In the genomic region with DNA sequence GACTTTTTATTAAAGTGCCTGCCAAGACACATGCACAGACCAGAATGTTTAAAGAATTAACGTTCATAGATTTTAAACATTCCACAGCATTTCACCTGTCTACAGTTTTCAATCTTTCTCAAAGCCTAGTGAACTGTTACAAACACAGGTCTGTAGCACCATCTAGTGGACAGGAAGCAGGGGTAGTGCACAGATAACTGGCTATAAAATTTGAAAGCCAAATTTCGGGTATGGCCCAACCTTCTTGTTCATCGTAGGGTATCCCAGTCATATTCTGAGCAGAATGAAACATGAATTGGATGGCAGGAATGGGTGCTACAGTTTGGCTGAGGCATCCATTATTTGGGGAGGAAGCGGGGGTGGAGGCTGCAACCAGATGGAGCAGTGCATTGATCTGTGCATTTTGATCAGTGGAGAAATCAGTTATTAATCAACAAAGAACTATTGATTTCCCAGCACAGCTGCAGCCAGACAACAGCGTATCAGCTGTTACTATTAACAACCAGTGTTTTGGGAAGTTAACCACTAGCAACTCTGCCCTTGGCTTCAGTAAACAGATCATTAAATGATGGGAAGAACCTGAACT, we compare ENCODE assay signal across 9 cellular contexts. TPM values are rescaled to one million over a fixed set of nuclear protein-coding genes. Genes with fewer than 3 reads are reported as not detected.
DNase-seq lines count a peak whose midpoint lies in the region; ATAC-seq and TF ChIP-seq lines count a peak whose summit lies in the region.
"Had no signal": no experiment of that assay in that cellular context is flagged by ENCODE, and none has a peak within 500 bp of the region (broad histone marks: within the 10 kb centered on the region; RNA-seq: fewer than 3 reads in every experiment).

No MANE protein-coding gene starts in this region.

- no peaks in the 10 kb centered on the region for H3K36me3 Mint-ChIP-seq in glutamatergic neuron (ENCODE audit: unreplicated experiment)

- peak; percentile 64 for DNase-seq in DMS153 (lab: John Stamatoyannopoulos, UW)
- DNase-seq in NCI-H2081 (lab: John Stamatoyannopoulos, UW): peak; percentile 50 to 65
- DNase-seq in WERI-Rb-1: no peak
- DNase-seq in glutamatergic neuron: peak; percentile 31
- DNase-seq in retinal pigment epithelial cell (ENCODE audit: low read depth): peak; percentile 21
- DNase-seq in activated effector memory CD4-positive, alpha-beta T cell treated with Interleukin-2 at 50 U/mL for 16 hours: no peak

- peak overlapping the region; percentile 78 for H3K27ac Mint-ChIP-seq in glutamatergic neuron (ENCODE audit: unreplicated experiment)
- H3K27ac Mint-ChIP-seq: stimulated activated naive CD8-positive, alpha-beta T cell treated with anti-CD3 and anti-CD28 coated beads, Interleukin-15, Interleukin-2, amounts not matched to agents 100 ng/mL and 50 ng/mL, for 24 hours had no signal

- H3K27me3 ChIP-seq in WERI-Rb-1 (ENCODE audit: insufficient read depth, low read depth, severe bottlenecking): no peaks in the 10 kb centered on the region

- H3K9me3 Mint-ChIP-seq in glutamatergic neuron (ENCODE audit: unreplicated experiment): peaks cover 14% of the 10 kb centered on the region
- H3K9me3 Mint-ChIP-seq: stimulated activated naive CD8-positive, alpha-beta T cell treated with anti-CD3 and anti-CD28 coated beads, Interleukin-15, Interleukin-2, amounts not matched to agents 100 ng/mL and 50 ng/mL, for 24 hours had no signal

- H3K36me3 ChIP-seq in WERI-Rb-1: no peaks in the 10 kb centered on the region

- ATAC-seq in GM18909 (IDR thresholded peaks at IDR 0.05; ENCODE audit: poor library complexity, unreplicated experiment) (peak; percentile 82), HG03060 (IDR thresholded peaks at IDR 0.05; ENCODE audit: low read depth, unreplicated experiment) (peak; percentile 55)

- peaks cover 13% of the 10 kb centered on the region for H3K27me3 Mint-ChIP-seq in glutamatergic neuron (ENCODE audit: unreplicated experiment)

- H3K4me3 ChIP-seq in WERI-Rb-1 (ENCODE audit: low read depth, low read length): no peak overlapping the region
- H3K4me3 ChIP-seq in retinal pigment epithelial cell (ENCODE audit: low read length): no peak overlapping the region

- H3K4me3 Mint-ChIP-seq in glutamatergic neuron (ENCODE audit: unreplicated experiment): peak overlapping the region; percentile 77
- H3K4me3 Mint-ChIP-seq: stimulated activated naive CD8-positive, alpha-beta T cell treated with anti-CD3 and anti-CD28 coated beads, Interleukin-15, Interleukin-2, amounts not matched to agents 100 ng/mL and 50 ng/mL, for 24 hours had no signal

- TF ChIP-seq CTCF in WERI-Rb-1 (IDR thresholded peaks at IDR 0.05; ENCODE audit: low read depth, low read length) (peak; percentile 60), glutamatergic neuron (IDR thresholded peaks at IDR 0.05; ENCODE audit: partially characterized antibody, unreplicated experiment) (peak; percentile 82), retinal pigment epithelial cell (conservative IDR thresholded peaks at IDR 0.05; ENCODE audit: low read depth, low read length) (peak; percentile 89)

- H3K9me3 ChIP-seq in WERI-Rb-1 (ENCODE audit: severe bottlenecking): no peaks in the 10 kb centered on the region

- H3K4me1 Mint-ChIP-seq in glutamatergic neuron (ENCODE audit: low read depth, unreplicated experiment): peaks cover 36% of the 10 kb centered on the region

- no peak overlapping the region for H3K27ac ChIP-seq in WERI-Rb-1

RNA-seq across cellular contexts. Expression of gene B3GAT2, which starts 56.1 kb away (rescaled TPM):
- total RNA-seq in glutamatergic neuron (ENCODE audit: unreplicated experiment): 8.1 TPM

Comparison
In these comparisons a context has a peak if more than half of its experiments do, and no peak if none do; other contexts are left out.
1. DNase-seq: peak in DMS153 (single experiment), NCI-H2081 (2 of 2), glutamatergic neuron (single experiment) and retinal pigment epithelial cell (single experiment); none in WERI-Rb-1 (single experiment) and activated effector memory CD4-positive, alpha-beta T cell treated with Interleukin-2 at 50 U/mL for 16 hours (single experiment).
2. Peak in every context shown above with its lines, with median percentiles within 50 percentile points of each other: CTCF ChIP-seq.